Comparison of ENCODE assay signal across 1 cellular context in genomic region chr3:146293401-146293800, GRCh38. TPM values are rescaled to one million over a fixed set of nuclear protein-coding genes. Genes with fewer than 3 reads are reported as not detected.
"Had no signal": no experiment of that assay in that cellular context is flagged by ENCODE, and none has a peak within 500 bp of the region (broad histone marks: within the 10 kb centered on the region; RNA-seq: fewer than 3 reads in every experiment).

No MANE protein-coding gene starts in this region.

RNA-seq across cellular contexts. Expression of gene PLSCR4, which starts 42.5 kb away (rescaled TPM):
- polyA plus RNA-seq: naive thymus-derived CD4-positive, alpha-beta T cell had no signal
